8 cellular contexts compared by ENCODE assay signal in genomic region chr7:73522081-73522818, GRCh38. TPM values are rescaled to one million over a fixed set of nuclear protein-coding genes. Genes with fewer than 3 reads are reported as not detected.
DNase-seq lines count a peak whose midpoint lies in the region; ATAC-seq, FAIRE-seq and TF ChIP-seq lines count a peak whose summit lies in the region.

Gene BAZ1B (minus strand): TSS chr7:73522293. CDS start chr7:73521933, 360 bp downstream.

- peak within 1 kb of the TSS; percentile 88 for H4K12ac ChIP-seq in trophoblast cell (ENCODE audit: low read depth, low read length)

- H3K27ac ChIP-seq in adipose tissue (ENCODE audit: low read depth, low read length): peak within 1 kb of the TSS; percentile 73
- peak within 1 kb of the TSS; percentile 93 for H3K27ac ChIP-seq in trophoblast cell (ENCODE audit: low read depth, low read length)
- peak within 1 kb of the TSS; percentile 91 to 97 (median 97) for H3K27ac ChIP-seq in transverse colon

- 0 to 1% (median 1%) methylated on average over 58 to 76 of the region's 76 CpGs for WGBS in adipose tissue, 3 donors
- WGBS in trophoblast cell (ENCODE audit: extremely low coverage, insufficient coverage, insufficient read length): no CpG with 5 or more reads among the region's 76 CpGs
- WGBS in transverse colon (ENCODE audit: low coverage in 1 of 2), 2 donors: 0% methylated on average over 31 of the region's 76 CpGs; no CpG with 5 or more reads in 1 of the 2 donors

- ATAC-seq in HG02840 (IDR thresholded peaks at IDR 0.05; ENCODE audit: low FRiP score, unreplicated experiment) (peak; percentile 88), T-cell (replicated peaks in 1 of 4) (peak; percentile 92 to 95 (median 94))

- peak within 1 kb of the TSS; percentile 92 for H2AK5ac ChIP-seq in trophoblast cell (ENCODE audit: low read length)

- CTCF ChIA-PET in T-cell (lab: Charles Lee): interaction anchor here in 1 of 2 donors (1.0 to 1.6 kb wide), 5 partner anchors 10 to 217 kb away, joined by 3 to 7 read pairs (median 4); partner anchors contain the start of gene ABHD11

- peak within 1 kb of the TSS; percentile 81 for H3K4me2 ChIP-seq in trophoblast cell (ENCODE audit: low read length)

- no peaks in the 10 kb centered on the region for H3K9me3 Mint-ChIP-seq in T-cell

- peak within 1 kb of the TSS; percentile 99 for H4K8ac ChIP-seq in trophoblast cell (ENCODE audit: low read depth, low read length)

- no peak within 1 kb of the TSS for H3K23ac ChIP-seq in trophoblast cell (ENCODE audit: low read length)

- H3K36me3 Mint-ChIP-seq in T-cell: peaks cover 11% of the 10 kb centered on the region

- peak within 1 kb of the TSS; percentile 68 for H2BK12ac ChIP-seq in trophoblast cell (ENCODE audit: low read length)

- peak in 4 of 5 experiments; percentile 17 to 56 (median 30) for TF ChIP-seq CTCF in transverse colon (IDR thresholded peaks at IDR 0.05)

- TF ChIP-seq POLR2A in GM12891 (IDR thresholded peaks at IDR 0.05; ENCODE audit: low read depth, low read length): peak; percentile 79
- peak; percentile 60 for TF ChIP-seq POLR2A in transverse colon (IDR thresholded peaks at IDR 0.05)

- peak within 1 kb of the TSS; percentile 92 for H2BK5ac ChIP-seq in trophoblast cell (ENCODE audit: low read depth, low read length, poor library complexity)

- H3K9me3 ChIP-seq in trophoblast cell (ENCODE audit: insufficient read depth, low read depth, low read length): no peaks in the 10 kb centered on the region
- H3K9me3 ChIP-seq in transverse colon: no peaks in the 10 kb centered on the region

- H3K4me3 ChIP-seq in trophoblast cell (ENCODE audit: low read depth, low read length): peak within 1 kb of the TSS; percentile 100
- peak within 1 kb of the TSS; percentile 81 to 91 (median 87) for H3K4me3 ChIP-seq in transverse colon

- H3K4me3 Mint-ChIP-seq in T-cell: peak within 1 kb of the TSS; percentile 89 to 94 (median 93)

- H3K4ac ChIP-seq in trophoblast cell (ENCODE audit: low read depth, low read length): peak within 1 kb of the TSS; percentile 96

- H3K18ac ChIP-seq in trophoblast cell (ENCODE audit: low read length): peak within 1 kb of the TSS; percentile 97

- peaks cover 67 to 72% (median 71%) of the 10 kb centered on the region in 3 donors for H3K4me1 Mint-ChIP-seq in T-cell

- H2AFZ ChIP-seq in trophoblast cell (ENCODE audit: insufficient read depth, low read length, poor library complexity): peak within 1 kb of the TSS; percentile 94

- H4K91ac ChIP-seq in trophoblast cell (ENCODE audit: low read depth, low read length): peak within 1 kb of the TSS; percentile 94

- peak within 1 kb of the TSS; percentile 99 for H3K9ac ChIP-seq in trophoblast cell (ENCODE audit: low read length)

- intact Hi-C loops in cardiac septum (cut with DNase I) (loop anchor here (2.0 kb wide), 2 partner anchors 35 to 57 kb away; partner anchors contain the start of genes BCL7B and TBL2), transverse colon (cut with DNase I; ENCODE audit: low total_unique reads) (loop anchor here (2.0 to 5.0 kb wide), 2 partner anchors 55 to 1060 kb away; no protein-coding TSS in a partner anchor)

- TF ChIP-seq EP300 in transverse colon (IDR thresholded peaks at IDR 0.05; ENCODE audit: low read depth): no peak

- FAIRE-seq in GM12891 (lab: Jason Lieb, UNC): peak; percentile 99

- in situ Hi-C loops in transverse colon (cut with MboI; ENCODE audit: low pct_ligation_motif_present in 1 of 4, low pct_unique_long_range_greater_than_20kb in 1 of 4, low sequenced_read_pairs in 3 of 4): no loop called here

- H2BK120ac ChIP-seq in trophoblast cell (ENCODE audit: insufficient read depth, low read length, poor library complexity): peak within 1 kb of the TSS; percentile 96

- H3K27me3 ChIP-seq in trophoblast cell (ENCODE audit: insufficient read depth, low read length) (no peaks in the 10 kb centered on the region), transverse colon (no peaks in the 10 kb centered on the region)

- H3K4me1 ChIP-seq in trophoblast cell (ENCODE audit: control insufficient read depth in 1 of 2, insufficient read depth in 2 of 2, low read length in 2 of 2): peaks cover 2 to 4% of the 10 kb centered on the region in 2 experiments
- H3K4me1 ChIP-seq in transverse colon: peaks cover 10 to 51% (median 30%) of the 10 kb centered on the region in 4 donors

- peak within 1 kb of the TSS; percentile 99 for H3K14ac ChIP-seq in trophoblast cell (ENCODE audit: low read length)

- no peaks in the 10 kb centered on the region for H3K27me3 Mint-ChIP-seq in T-cell

- H3K36me3 ChIP-seq in trophoblast cell (ENCODE audit: control insufficient read depth in 1 of 2, insufficient read depth in 2 of 2, low read length in 2 of 2) (peaks cover under 1 to 5% of the 10 kb centered on the region in 2 experiments), transverse colon (no peaks in the 10 kb centered on the region)

- POLR2A ChIA-PET in T-cell (lab: Charles Lee): interaction anchor here in 1 of 2 donors (0.6 to 1.6 kb wide), 5 partner anchors 10 to 693 kb away, joined by 3 to 10 read pairs (median 5); partner anchors contain the start of gene TBL2

- peak within 1 kb of the TSS; percentile 98 to 100 for H3K27ac Mint-ChIP-seq in T-cell

- H3K79me1 ChIP-seq in trophoblast cell (ENCODE audit: low read length): peaks cover 12% of the 10 kb centered on the region

- peaks cover 19% of the 10 kb centered on the region for H3K79me2 ChIP-seq in trophoblast cell (ENCODE audit: control insufficient read depth, insufficient read depth, low read length, poor library complexity)

- peak; percentile 95 for DNase-seq in GM12891 (ENCODE audit: insufficient read length, low spot score)
- DNase-seq in NCI-H1436 treated with DMSO at 0.1 percent for 48 hours (lab: John Stamatoyannopoulos, UW): peak; percentile 91
- peak; percentile 87 to 96 (median 93) for DNase-seq in T-cell
- peak; percentile 99 for DNase-seq in cardiac septum (ENCODE audit: low spot score)
- peak; percentile 98 for DNase-seq in trophoblast cell
- DNase-seq in transverse colon: peak; percentile 98

TF ChIP-seq in GM12891, 5 proteins besides CTCF, POLR2A, EP300 and RAD21:
- peak; percentile 58 for TF ChIP-seq TAF1 (IDR thresholded peaks at IDR 0.05; ENCODE audit: low read depth, low read length)
- peak; percentile 2 for TF ChIP-seq PAX5 (IDR thresholded peaks at IDR 0.05; ENCODE audit: insufficient read depth, low read length, severe bottlenecking)
- no peak for TF ChIP-seq SPI1 (IDR thresholded peaks at IDR 0.05; ENCODE audit: low read depth, low read length)
- peak; percentile 61 for TF ChIP-seq POLR2AphosphoS5 (IDR thresholded peaks at IDR 0.05; ENCODE audit: low read depth, low read length)
- no peak for TF ChIP-seq POU2F2 (IDR thresholded peaks at IDR 0.05; ENCODE audit: low read depth, low read length)

RNA-seq across cellular contexts. Expression of gene BAZ1B, which starts in this region (rescaled TPM):
- 25.9 TPM for polyA plus RNA-seq in GM12891 (2012; ENCODE audit: low read depth, missing spikeins)
- total RNA-seq in T-cell (10 to 100 TPM; 57.1 to 64.5 (median 63.0) TPM), cardiac septum (45.7 TPM), transverse colon (10 to 100 TPM; 28.7 to 48.0 (median 33.7) TPM)
- polyA plus RNA-seq in adipose tissue: 10 to 100 TPM; 10.8 to 31.0 (median 20.1) TPM
- 31.8 and 34.1 TPM in 2 replicates for polyA plus RNA-seq in trophoblast cell (2013)

Comparison
In these comparisons a context has a peak if more than half of its experiments do, and no peak if none do; other contexts are left out.
1. Peak in every context shown above with its lines: DNase-seq, ATAC-seq, H3K4me3 ChIP-seq and H3K27ac ChIP-seq.